20 cellular contexts compared by ENCODE assay signal in the genomic region with DNA sequence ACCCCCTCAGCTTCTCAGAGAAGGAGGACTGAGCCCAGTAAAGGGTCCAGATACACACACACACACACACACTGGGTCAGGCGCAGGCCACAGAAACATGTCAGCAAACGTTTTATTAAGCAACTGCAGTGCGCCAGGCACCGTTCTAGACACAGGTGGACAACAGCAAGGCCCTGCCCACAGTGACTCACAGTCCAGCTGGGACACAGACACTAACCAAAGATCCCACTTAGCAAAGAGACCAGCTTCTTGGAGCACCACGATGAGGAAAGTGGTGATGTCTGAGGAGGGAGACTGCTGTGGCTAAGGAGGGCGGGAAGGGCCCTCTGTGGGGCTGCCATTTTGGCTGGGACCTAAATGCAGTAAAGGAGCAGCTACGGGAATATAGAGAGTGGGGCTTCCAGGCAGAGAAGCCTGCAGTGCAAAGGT. TPM values are rescaled to one million over a fixed set of nuclear protein-coding genes. Genes with fewer than 3 reads are reported as not detected.
DNase-seq lines count a peak whose midpoint lies in the region; ATAC-seq, FAIRE-seq and TF ChIP-seq lines count a peak whose summit lies in the region.
"Had no signal": no experiment of that assay in that cellular context is flagged by ENCODE, and none has a peak within 500 bp of the region (broad histone marks: within the 10 kb centered on the region; RNA-seq: fewer than 3 reads in every experiment).

No MANE protein-coding gene starts in this region.

- H4K91ac ChIP-seq in IMR-90 (ENCODE audit: insufficient read depth, low read depth, low read length), result no peak overlapping the region

- DNase-seq in IMR-90 (peak; percentile 30), HepG2 (ENCODE audit: low spot score) (no peak), small intestine (peak; percentile 86), HPDE6-E6E7 (ENCODE audit: extremely low spot score) (no peak), GM23248 (no peak), 8988T (no peak)
- DNase-seq: amygdala; cerebellar nuclear complex; DMS79; foreskin keratinocyte; HFFc6; NCI-H1092; NCI-H2107; NCI-H526 treated with DMSO at 0.1 percent for 48 hours; stimulated activated CD4-positive, alpha-beta T cell treated with anti-CD3 and anti-CD28 coated beads, Interleukin-2, amount 100 ng/mL, for 48 hours had no signal

- no peaks in the 10 kb centered on the region for H3K4me1 ChIP-seq in IMR-90 (ENCODE audit: control insufficient read depth, insufficient read depth, low read length)
- peaks cover 74% of the 10 kb centered on the region for H3K4me1 ChIP-seq in HepG2 (ENCODE audit: insufficient read depth, low read length)
- peaks cover 0 to 3% of the 10 kb centered on the region in 2 donors for H3K4me1 ChIP-seq in small intestine (ENCODE audit: control insufficient read depth in 2 of 2, insufficient read depth in 1 of 2, low read depth in 1 of 2, low read length in 1 of 2)
- no peaks in the 10 kb centered on the region for H3K4me1 ChIP-seq in GM23248 (ENCODE audit: insufficient read depth)
- H3K4me1 ChIP-seq: neural progenitor cell had no signal

- no peaks in the 10 kb centered on the region for H4K20me1 ChIP-seq in IMR-90 (ENCODE audit: insufficient read depth, low read length)
- no peaks in the 10 kb centered on the region for H4K20me1 ChIP-seq in HepG2 (ENCODE audit: insufficient read depth, low read length)
- no peaks in the 10 kb centered on the region for H4K20me1 ChIP-seq in GM23248 (ENCODE audit: insufficient read depth)

- no peak overlapping the region for H3K4me3 ChIP-seq in IMR-90 (ENCODE audit: insufficient read depth, low read depth, low read length)
- H3K4me3 ChIP-seq in HepG2 (replicated peaks in 1 of 3; ENCODE audit: insufficient read depth in 1 of 3, low read depth in 2 of 3, low read length in 3 of 3), result no peak overlapping the region
- H3K4me3 ChIP-seq in small intestine (ENCODE audit: low read depth in 1 of 2, low read length in 2 of 2), result peak overlapping the region in 1 of 2 donors; percentile 45
- H3K4me3 ChIP-seq in GM23248, result no peak overlapping the region
- H3K4me3 ChIP-seq: neural progenitor cell, right lobe of liver had no signal

- FAIRE-seq in HepG2 (lab: Jason Lieb, UNC) (no peak), small intestine (lab: Jason Lieb, UNC) (no peak)

- no peaks in the 10 kb centered on the region for H3K79me1 ChIP-seq in IMR-90 (ENCODE audit: low read depth in 1 of 2, low read length in 2 of 2)

- no peak overlapping the region for H3K9ac ChIP-seq in IMR-90 (ENCODE audit: low read depth, low read length)
- H3K9ac ChIP-seq in HepG2 (ENCODE audit: insufficient read depth, low read depth, low read length), result no peak overlapping the region
- no peak overlapping the region for H3K9ac ChIP-seq in GM23248
- H3K9ac ChIP-seq: neural progenitor cell had no signal

- no peak overlapping the region for H2BK15ac ChIP-seq in IMR-90 (ENCODE audit: low read depth, low read length)

- no peaks in the 10 kb centered on the region for H3K79me2 ChIP-seq in HepG2 (ENCODE audit: insufficient read depth, low read length)
- H3K79me2 ChIP-seq in GM23248 (ENCODE audit: insufficient read depth), result no peaks in the 10 kb centered on the region

- ATAC-seq in IMR-90 (ENCODE audit: low read depth) (no peak), HepG2 (no peak; the same call in 2 of the 3 replicates), HG03460 (IDR thresholded peaks at IDR 0.05; ENCODE audit: unreplicated experiment) (no peak)
- ATAC-seq: foreskin keratinocyte had no signal

- TF ChIP-seq POLR2A in IMR-90 (IDR thresholded peaks at IDR 0.05; ENCODE audit: low read depth, low read length) (no peak), HepG2 (IDR thresholded peaks at IDR 0.05; ENCODE audit: insufficient read depth in 1 of 2, low read depth in 2 of 2, low read length in 2 of 2) (no peak)

- no peak overlapping the region for H3K18ac ChIP-seq in IMR-90 (ENCODE audit: low read depth, low read length)

- no TSS peak for BruUV-seq in IMR-90 (replicated peaks; lab: Mats Ljungman, UMichigan)
- BruUV-seq in HepG2 (replicated peaks; lab: Mats Ljungman, UMichigan), result no TSS peak

- TF ChIP-seq EP300 in HepG2 (IDR thresholded peaks at IDR 0.05; ENCODE audit: low read depth in 2 of 2, low read length in 2 of 2) (no peak), HepG2 (CRISPR knock-in tag; IDR thresholded peaks at IDR 0.05; ENCODE audit: borderline replicate concordance) (no peak)

- no peak overlapping the region for H2AFZ ChIP-seq in IMR-90 (replicated peaks; ENCODE audit: low read length, poor library complexity)
- H2AFZ ChIP-seq in HepG2 (ENCODE audit: low read length), result no peak overlapping the region
- no peak overlapping the region for H2AFZ ChIP-seq in GM23248
- H2AFZ ChIP-seq: neural progenitor cell had no signal

- no peak overlapping the region for H3K4ac ChIP-seq in IMR-90 (ENCODE audit: low read depth, low read length)

- no peaks in the 10 kb centered on the region for H3K9me2 ChIP-seq in GM23248 (ENCODE audit: insufficient read depth)

- H3K23ac ChIP-seq in IMR-90 (ENCODE audit: low read depth, low read length), result no peak overlapping the region

- no peaks in the 10 kb centered on the region for H3F3A ChIP-seq in GM23248 (ENCODE audit: insufficient read depth)

- no peak overlapping the region for H2BK120ac ChIP-seq in IMR-90 (ENCODE audit: low read depth, low read length)

- no peak overlapping the region for H2BK5ac ChIP-seq in IMR-90 (ENCODE audit: low read depth, low read length, poor library complexity, severe bottlenecking)

- POLR2A ChIA-PET in IMR-90 (lab: Charles Lee; ENCODE audit: unreplicated experiment) (no interaction called here), HepG2 (lab: Yijun Ruan, JAX) (interaction anchor here (1.0 kb wide), 1 partner anchor 9 kb away, joined by 3 read pairs; no protein-coding TSS in a partner anchor)

- dilution Hi-C loops in IMR-90 (cut with HindIII; ENCODE audit: low sequenced_read_pairs, unreplicated experiment), result no loop called here

- no peak overlapping the region for H4K5ac ChIP-seq in IMR-90 (ENCODE audit: low read depth, low read length)

- no peak overlapping the region for H3K14ac ChIP-seq in IMR-90 (replicated peaks; ENCODE audit: low read depth, low read length)

- intact Hi-C loops in IMR-90 (cut with micrococcal nuclease), result no loop called here
- intact Hi-C loops in HepG2 (cut with micrococcal nuclease; ENCODE audit: unreplicated experiment), result no loop called here

- no peak for TF ChIP-seq CTCF in IMR-90 (conservative IDR thresholded peaks at IDR 0.05; ENCODE audit: low read depth, low read length)
- TF ChIP-seq CTCF in VCaP (conservative IDR thresholded peaks at IDR 0.05), result no peak
- no peak for TF ChIP-seq CTCF in HepG2 (CRISPR knock-in tag; IDR thresholded peaks at IDR 0.05)

- in situ Hi-C loops in IMR-90 (cut with MboI; ENCODE audit: low sequenced_read_pairs) (no loop called here), HepG2 (cut with HindIII; ENCODE audit: extremely low pct_ligation_motif_present, low pct_unique_long_range_greater_than_20kb) (no loop called here), GM23248 (cut with MboI) (no loop called here)

- no peaks in the 10 kb centered on the region for H3K9me3 ChIP-seq in IMR-90 (ENCODE audit: control insufficient read depth, insufficient read depth, low read length)
- no peaks in the 10 kb centered on the region for H3K9me3 ChIP-seq in HepG2 (ENCODE audit: low read length)
- H3K9me3 ChIP-seq in small intestine (ENCODE audit: control insufficient read depth, low read depth), result no peaks in the 10 kb centered on the region
- H3K9me3 ChIP-seq in GM23248 (ENCODE audit: low read depth), result no peaks in the 10 kb centered on the region
- H3K9me3 ChIP-seq: right lobe of liver had no signal

- H3K27ac ChIP-seq in IMR-90 (ENCODE audit: insufficient read depth, low read length) (no peak overlapping the region), VCaP (peak overlapping the region; percentile 90), HepG2 (ENCODE audit: extremely low read length, insufficient read depth, low read length) (no peak overlapping the region), small intestine (ENCODE audit: low read depth in 1 of 2, low read length in 1 of 2) (peak overlapping the region; percentile 94), GM23248 (no peak overlapping the region)
- H3K27ac ChIP-seq: foreskin keratinocyte, neural progenitor cell, right lobe of liver had no signal

- H3K36me3 ChIP-seq in IMR-90 (ENCODE audit: control insufficient read depth, insufficient read depth, low read length) (peaks cover 5% of the 10 kb centered on the region; the same call in 1 of the 2 replicates), HepG2 (replicated peaks in 1 of 2; ENCODE audit: control insufficient read depth in 1 of 2, insufficient read depth in 2 of 2, low read length in 2 of 2) (peaks cover 3 to 10% of the 10 kb centered on the region in 2 experiments; a peak in 3 of 5 replicates), small intestine (ENCODE audit: control insufficient read depth in 2 of 2, insufficient read depth in 2 of 2, low read length in 2 of 2) (no peaks in the 10 kb centered on the region), GM23248 (ENCODE audit: low read depth) (no peaks in the 10 kb centered on the region)
- H3K36me3 ChIP-seq: neural progenitor cell, right lobe of liver had no signal

- no peak overlapping the region for H4K8ac ChIP-seq in IMR-90 (ENCODE audit: low read depth in 2 of 2, low read length in 2 of 2)

- H2BK20ac ChIP-seq in IMR-90 (ENCODE audit: low read depth, low read length), result no peak overlapping the region

- H2AK9ac ChIP-seq in IMR-90 (replicated peaks; ENCODE audit: low read depth, low read length, poor library complexity), result no peak overlapping the region

- H3K4me2 ChIP-seq in IMR-90 (ENCODE audit: low read depth, low read length) (no peak overlapping the region), HepG2 (ENCODE audit: low read depth, low read length) (peak overlapping the region; percentile 43), GM23248 (ENCODE audit: unreplicated experiment) (no peak overlapping the region)
- H3K4me2 ChIP-seq: neural progenitor cell had no signal

- CTCF ChIA-PET in IMR-90 (lab: Yijun Ruan, JAX), result interaction anchor here (0.6 kb wide), 1 partner anchor 140 kb away, joined by 3 read pairs; no protein-coding TSS in a partner anchor
- CTCF ChIA-PET in HepG2 (lab: Yijun Ruan, JAX; ENCODE audit: low intra/inter-chr PET ratio, low total read pairs), result no interaction called here

- H2AK5ac ChIP-seq in IMR-90 (ENCODE audit: low read depth, low read length), result no peak overlapping the region

- H3K27me3 ChIP-seq in IMR-90 (ENCODE audit: control insufficient read depth, insufficient read depth, low read length) (no peaks in the 10 kb centered on the region; the same call in 1 of the 2 replicates), HepG2 (ENCODE audit: control insufficient read depth in 1 of 2, insufficient read depth in 2 of 2, low read length in 2 of 2) (peaks cover 1 to 13% of the 10 kb centered on the region in 2 experiments; a peak in 4 of 5 replicates), small intestine (ENCODE audit: control insufficient read depth in 2 of 2, insufficient read depth in 2 of 2, low read length in 2 of 2) (no peaks in the 10 kb centered on the region), GM23248 (replicated peaks; ENCODE audit: insufficient read depth) (no peaks in the 10 kb centered on the region)
- H3K27me3 ChIP-seq: foreskin keratinocyte, neural progenitor cell, right lobe of liver had no signal

- no peak overlapping the region for H3K56ac ChIP-seq in IMR-90 (ENCODE audit: extremely low read depth, insufficient read depth, low read length)

- H3K9me1 ChIP-seq in IMR-90 (ENCODE audit: insufficient read depth, low read length), result 0 out of 2 replicates have a peak, but pooled peaks cover 7% of the 10 kb centered on the region

- 91% methylated on average over 4 of the region's 7 CpGs; no CpG with 5 or more reads in 1 of the 2 experiments for WGBS in IMR-90 (ENCODE audit: extremely low coverage in 2 of 2, insufficient read length in 1 of 2), 2 experiments
- 24% methylated on average over 7 of the region's 7 CpGs for WGBS in HepG2 (ENCODE audit: low lambda C conversion rate)
- WGBS in small intestine, 3 donors, result 33 to 63% (median 56%) methylated on average over 7 of the region's 7 CpGs
- WGBS in GM23248 (ENCODE audit: low coverage in 1 of 2, low lambda C conversion rate in 2 of 2, missing lambda C conversion rate in 2 of 2), 2 experiments, result 73 to 74% methylated on average over 7 of the region's 7 CpGs

- TF ChIP-seq RAD21 in IMR-90 (IDR thresholded peaks at IDR 0.05; ENCODE audit: low read length), result no peak
- no peak for TF ChIP-seq RAD21 in HepG2 (CRISPR knock-in tag; IDR thresholded peaks at IDR 0.05)

RNA-seq across cellular contexts. Expression of a gene that starts 2.8 kb away (rescaled TPM):
- total RNA-seq in IMR-90 (2012; rRNA removed) (2.3 and 2.5 TPM in 2 replicates), HepG2 (2016; rRNA removed; fragmentation: Illumina TruSeq; extraction: Trizol) (3.2 and 4.0 TPM in 2 replicates)
- polyA plus RNA-seq in IMR-90 (2012; rRNA removed) (4.5 and 4.7 TPM in 2 replicates), HepG2 (2011; rRNA removed) (5.3 and 7.5 TPM in 2 replicates), small intestine (100 to 1,000 TPM in 2 of 3 donors, 10 to 100 TPM in 1; 57.6 to 266 (median 191) TPM), GM23248 (2016; fragmentation: Nextera tagmentation; extraction: Ambion mirVana) (2.8 and 2.9 TPM in 2 replicates)
- polyA plus RNA-seq in IMR-90 (2012; cell fraction: cytosol; rRNA removed), result 1.3 and 3.7 TPM in 2 replicates
- polyA plus RNA-seq in IMR-90 (2012; cell fraction: nucleus; rRNA removed; ENCODE audit: low replicate concordance), result 15.6 and 35.8 TPM in 2 replicates
- 4.3 and 5.3 TPM in 2 replicates for total RNA-seq in HepG2 (2016; cell fraction: cytosol; rRNA removed; fragmentation: Illumina TruSeq; extraction: Trizol; ENCODE audit: low read depth)
- 2.3 and 4.1 TPM in 2 replicates for total RNA-seq in HepG2 (2016; cell fraction: insoluble cytoplasmic fraction; rRNA removed; fragmentation: Illumina TruSeq; extraction: Trizol)
- total RNA-seq in HepG2 (2016; cell fraction: membrane; rRNA removed; fragmentation: Illumina TruSeq; extraction: Trizol), result 3.3 and 5.4 TPM in 2 replicates
- 2.0 and 2.1 TPM in 2 replicates for total RNA-seq in HepG2 (2016; cell fraction: nucleus; rRNA removed; fragmentation: Illumina TruSeq; extraction: Trizol)
- 5.6 and 9.0 TPM in 2 replicates for polyA plus RNA-seq in HepG2 (2011; cell fraction: cytosol; rRNA removed)
- polyA plus RNA-seq in HepG2 (2011; cell fraction: nucleus; rRNA removed), result 8.6 and 9.9 TPM in 2 replicates
- 2.1 and 2.6 TPM in 2 replicates for polyA plus RNA-seq in HepG2 (2012)
- 4.2 and 6.5 TPM in 2 replicates for polyA plus RNA-seq in HepG2 (2016; cell fraction: cytosol; fragmentation: Illumina TruSeq; extraction: Trizol; ENCODE audit: low read depth)
- polyA plus RNA-seq in HepG2 (2016; cell fraction: insoluble cytoplasmic fraction; fragmentation: Illumina TruSeq; extraction: Trizol; ENCODE audit: low read depth), result 2.0 and 2.3 TPM in 2 replicates
- polyA plus RNA-seq in HepG2 (2016; cell fraction: membrane; fragmentation: Illumina TruSeq; extraction: Trizol; ENCODE audit: low read depth), result 3.5 and 5.1 TPM in 2 replicates
- 2.0 and 2.9 TPM in 2 replicates for polyA plus RNA-seq in HepG2 (2016; cell fraction: nucleus; fragmentation: Illumina TruSeq; extraction: Trizol; ENCODE audit: insufficient read depth, low read depth)
- 1.2 and 3.8 TPM in 2 replicates for polyA minus RNA-seq in HepG2 (2011; rRNA and poly(A)+ RNA removed; ENCODE audit: low replicate concordance)
- 0.89 TPM in 1 of 2 replicates, not detected in the other for polyA minus RNA-seq in HepG2 (2011; cell fraction: cytosol; rRNA and poly(A)+ RNA removed)
- 6.2 and 7.3 TPM in 2 replicates for polyA minus RNA-seq in HepG2 (2011; cell fraction: nucleus; rRNA and poly(A)+ RNA removed)
- total RNA-seq in GM23248 (2014; rRNA removed; shearing (Covaris generic)), result 6.6 and 12.4 TPM in 2 replicates

RNA-seq across cellular contexts. Expression of a gene that starts 41.7 kb away (rescaled TPM):
- total RNA-seq in IMR-90 (2012; rRNA removed), result 15.0 and 16.3 TPM in 2 replicates
- polyA plus RNA-seq in IMR-90 (2012; rRNA removed), result 13.2 and 14.9 TPM in 2 replicates
- 7.0 and 12.3 TPM in 2 replicates for polyA plus RNA-seq in IMR-90 (2012; cell fraction: cytosol; rRNA removed)
- polyA plus RNA-seq in IMR-90 (2012; cell fraction: nucleus; rRNA removed; ENCODE audit: low replicate concordance), result 21.6 and 50.5 TPM in 2 replicates
- total RNA-seq in HepG2 (2016; rRNA removed; fragmentation: Illumina TruSeq; extraction: Trizol), result 10.1 and 11.4 TPM in 2 replicates
- 2.1 and 3.6 TPM in 2 replicates for total RNA-seq in HepG2 (2016; cell fraction: cytosol; rRNA removed; fragmentation: Illumina TruSeq; extraction: Trizol; ENCODE audit: low read depth)
- total RNA-seq in HepG2 (2016; cell fraction: insoluble cytoplasmic fraction; rRNA removed; fragmentation: Illumina TruSeq; extraction: Trizol), result 9.3 and 12.3 TPM in 2 replicates
- total RNA-seq in HepG2 (2016; cell fraction: membrane; rRNA removed; fragmentation: Illumina TruSeq; extraction: Trizol), result 4.6 and 5.7 TPM in 2 replicates
- total RNA-seq in HepG2 (2016; cell fraction: nucleus; rRNA removed; fragmentation: Illumina TruSeq; extraction: Trizol), result 8.0 and 8.9 TPM in 2 replicates
- 12.4 and 12.8 TPM in 2 replicates for polyA plus RNA-seq in HepG2 (2011; rRNA removed)
- polyA plus RNA-seq in HepG2 (2011; cell fraction: cytosol; rRNA removed), result 7.2 and 10.7 TPM in 2 replicates
- 30.9 and 33.2 TPM in 2 replicates for polyA plus RNA-seq in HepG2 (2011; cell fraction: nucleus; rRNA removed)
- 10.6 and 11.1 TPM in 2 replicates for polyA plus RNA-seq in HepG2 (2012)
- 2.2 and 2.7 TPM in 2 replicates for polyA plus RNA-seq in HepG2 (2016; cell fraction: cytosol; fragmentation: Illumina TruSeq; extraction: Trizol; ENCODE audit: low read depth)
- polyA plus RNA-seq in HepG2 (2016; cell fraction: insoluble cytoplasmic fraction; fragmentation: Illumina TruSeq; extraction: Trizol; ENCODE audit: low read depth), result 6.8 and 9.0 TPM in 2 replicates
- polyA plus RNA-seq in HepG2 (2016; cell fraction: membrane; fragmentation: Illumina TruSeq; extraction: Trizol; ENCODE audit: low read depth), result 3.9 and 5.6 TPM in 2 replicates
- polyA plus RNA-seq in HepG2 (2016; cell fraction: nucleus; fragmentation: Illumina TruSeq; extraction: Trizol; ENCODE audit: insufficient read depth, low read depth), result 13.4 and 22.2 TPM in 2 replicates
- 2.2 and 34.5 TPM in 2 replicates for polyA minus RNA-seq in HepG2 (2011; rRNA and poly(A)+ RNA removed; ENCODE audit: low replicate concordance)
- 11.5 and 15.0 TPM in 2 replicates for polyA minus RNA-seq in HepG2 (2011; cell fraction: cytosol; rRNA and poly(A)+ RNA removed)
- polyA minus RNA-seq in HepG2 (2011; cell fraction: nucleus; rRNA and poly(A)+ RNA removed), result 8.4 and 11.8 TPM in 2 replicates
- polyA plus RNA-seq in small intestine, result 10 to 100 TPM in 1 of 3 donors, 1 to 10 TPM in 2; 7.8 to 16.3 (median 8.8) TPM
- 18.8 and 20.2 TPM in 2 replicates for total RNA-seq in GM23248 (2014; rRNA removed; shearing (Covaris generic))
- polyA plus RNA-seq in GM23248 (2016; fragmentation: Nextera tagmentation; extraction: Ambion mirVana), result 19.6 and 21.4 TPM in 2 replicates

RNA-seq across cellular contexts. Expression of a gene that starts 51.2 kb away (rescaled TPM):
- total RNA-seq in IMR-90 (2012; rRNA removed) (not detected in 2 replicates), HepG2 (2016; rRNA removed; fragmentation: Illumina TruSeq; extraction: Trizol) (not detected in 2 replicates)
- polyA plus RNA-seq in IMR-90 (2012; rRNA removed) (0.03 TPM in 1 of 2 replicates, not detected in the other), HepG2 (2011; rRNA removed) (0.09 and 0.13 TPM in 2 replicates), small intestine (under 1 TPM; 0.19 to 0.89 (median 0.81) TPM), GM23248 (2016; fragmentation: Nextera tagmentation; extraction: Ambion mirVana) (0.15 TPM in 1 of 2 replicates, not detected in the other)
- not detected in 2 replicates for polyA plus RNA-seq in IMR-90 (2012; cell fraction: cytosol; rRNA removed)
- 0.17 and 0.18 TPM in 2 replicates for polyA plus RNA-seq in IMR-90 (2012; cell fraction: nucleus; rRNA removed; ENCODE audit: low replicate concordance)
- total RNA-seq in HepG2 (2016; cell fraction: cytosol; rRNA removed; fragmentation: Illumina TruSeq; extraction: Trizol; ENCODE audit: low read depth), result not detected in 2 replicates
- total RNA-seq in HepG2 (2016; cell fraction: insoluble cytoplasmic fraction; rRNA removed; fragmentation: Illumina TruSeq; extraction: Trizol), result not detected in 2 replicates
- not detected in 2 replicates for total RNA-seq in HepG2 (2016; cell fraction: membrane; rRNA removed; fragmentation: Illumina TruSeq; extraction: Trizol)
- not detected in 2 replicates for total RNA-seq in HepG2 (2016; cell fraction: nucleus; rRNA removed; fragmentation: Illumina TruSeq; extraction: Trizol)
- polyA plus RNA-seq in HepG2 (2011; cell fraction: cytosol; rRNA removed), result 0.01 TPM in 1 of 2 replicates, not detected in the other
- 0.56 and 0.99 TPM in 2 replicates for polyA plus RNA-seq in HepG2 (2011; cell fraction: nucleus; rRNA removed)
- polyA plus RNA-seq in HepG2 (2012), result 0.47 and 0.54 TPM in 2 replicates
- polyA plus RNA-seq in HepG2 (2016; cell fraction: cytosol; fragmentation: Illumina TruSeq; extraction: Trizol; ENCODE audit: low read depth), result not detected in 2 replicates
- not detected in 2 replicates for polyA plus RNA-seq in HepG2 (2016; cell fraction: insoluble cytoplasmic fraction; fragmentation: Illumina TruSeq; extraction: Trizol; ENCODE audit: low read depth)
- not detected in 2 replicates for polyA plus RNA-seq in HepG2 (2016; cell fraction: membrane; fragmentation: Illumina TruSeq; extraction: Trizol; ENCODE audit: low read depth)
- not detected in 2 replicates for polyA plus RNA-seq in HepG2 (2016; cell fraction: nucleus; fragmentation: Illumina TruSeq; extraction: Trizol; ENCODE audit: insufficient read depth, low read depth)
- 0.40 TPM in 1 of 2 replicates, not detected in the other for polyA minus RNA-seq in HepG2 (2011; rRNA and poly(A)+ RNA removed; ENCODE audit: low replicate concordance)
- polyA minus RNA-seq in HepG2 (2011; cell fraction: cytosol; rRNA and poly(A)+ RNA removed), result not detected in 2 replicates
- 0.77 and 0.99 TPM in 2 replicates for polyA minus RNA-seq in HepG2 (2011; cell fraction: nucleus; rRNA and poly(A)+ RNA removed)
- total RNA-seq in GM23248 (2014; rRNA removed; shearing (Covaris generic)), result not detected in 2 replicates
- total RNA-seq: foreskin keratinocyte, lung microvascular endothelial cell had no signal

Comparison
In these comparisons a context has a peak if more than half of its experiments do, and no peak if none do; other contexts are left out.
1. DNase-seq: peak in IMR-90 (single experiment) and small intestine (single experiment); none in HepG2 (single experiment), HPDE6-E6E7 (single experiment), GM23248 (single experiment) and 8988T (single experiment).
2. H3K27ac ChIP-seq: peak in VCaP (single experiment) and small intestine (2 of 2); none in IMR-90 (single experiment), HepG2 (single experiment) and GM23248 (single experiment).